In genomic region chr3:184683234-184683633, GRCh38 we compare ENCODE assay signal across 29 cellular contexts.
"Had no signal": no experiment of that assay in that cellular context is flagged by ENCODE, and none has a peak within 500 bp of the region (broad histone marks: within the 10 kb centered on the region; RNA-seq: fewer than 3 reads in every experiment).

No MANE protein-coding gene starts in this region.

- H3K27me3 ChIP-seq: left lung, neural progenitor cell, neutrophil, ovary, tibial nerve, uterus had no signal

- H3K4me1 ChIP-seq: prostate gland had no signal

- ATAC-seq: left colon; left lung; lower lobe of right lung; naive thymus-derived CD8-positive, alpha-beta T cell; right cardiac atrium; sciatic nerve; stimulated activated memory B cell treated with anti-CD40 and anti-IgM and Interleukin-4, amounts not matched to agents 10 μg/mL and 1 μg/mL and 100 μg/mL, for 72 hours; stimulated activated naive CD8-positive, alpha-beta T cell treated with anti-CD3 and anti-CD28 coated beads, Interleukin-15, amount 100 ng/mL, for 72 hours had no signal

- H3K27ac ChIP-seq: left lung, lower lobe of right lung, neural progenitor cell, neutrophil, ovary, prostate gland, tibial nerve, uterus had no signal

- H3K27me3 Mint-ChIP-seq: stimulated activated memory B cell treated with anti-CD40 and anti-IgM and Interleukin-4, amounts not matched to agents 10 μg/mL and 1 μg/mL and 100 μg/mL, for 72 hours; stimulated activated naive CD8-positive, alpha-beta T cell treated with anti-CD3 and anti-CD28 coated beads, Interleukin-15, amount 100 ng/mL, for 72 hours; type B pancreatic cell had no signal

- H3K4me3 ChIP-seq: left lung, lower lobe of right lung, neural progenitor cell, ovary, prostate gland, tibial nerve, uterus had no signal

- H3K4me3 Mint-ChIP-seq: immature natural killer cell; naive thymus-derived CD8-positive, alpha-beta T cell; nephron progenitor cell; neural progenitor cell; stimulated activated memory B cell treated with anti-CD40 and anti-IgM and Interleukin-4, amounts not matched to agents 10 μg/mL and 1 μg/mL and 100 μg/mL, for 72 hours; stimulated activated naive CD8-positive, alpha-beta T cell treated with anti-CD3 and anti-CD28 coated beads, Interleukin-15, amount 100 ng/mL, for 72 hours; type B pancreatic cell had no signal

- H3K9me3 ChIP-seq: left lung, lower lobe of right lung, neutrophil, ovary, prostate gland, tibial nerve, uterus had no signal

- H3K9me3 Mint-ChIP-seq: immature natural killer cell; naive thymus-derived CD8-positive, alpha-beta T cell; neural progenitor cell; stimulated activated memory B cell treated with anti-CD40 and anti-IgM and Interleukin-4, amounts not matched to agents 10 μg/mL and 1 μg/mL and 100 μg/mL, for 72 hours; stimulated activated naive CD8-positive, alpha-beta T cell treated with anti-CD3 and anti-CD28 coated beads, Interleukin-15, amount 100 ng/mL, for 72 hours; type B pancreatic cell had no signal

- H3K36me3 ChIP-seq: left lung, lower lobe of right lung, neural progenitor cell, neutrophil, ovary, prostate gland, tibial nerve, uterus had no signal

- H3K36me3 Mint-ChIP-seq: immature natural killer cell; naive thymus-derived CD8-positive, alpha-beta T cell; neural progenitor cell; stimulated activated memory B cell treated with anti-CD40 and anti-IgM and Interleukin-4, amounts not matched to agents 10 μg/mL and 1 μg/mL and 100 μg/mL, for 72 hours; type B pancreatic cell had no signal

- DNase-seq: hypothalamus; immature natural killer cell; left colon; left lung; lower lobe of right lung; mammary epithelial cell; mesenchymal stem cell; naive thymus-derived CD8-positive, alpha-beta T cell; nephron progenitor cell; occipital lobe; retina; small intestine; stimulated activated CD4-positive, alpha-beta T cell treated with anti-CD3 and anti-CD28 coated beads, Interleukin-1b, Interleukin-23, amount 100 ng/mL, for 48 hours; stimulated activated CD4-positive, alpha-beta T cell treated with anti-CD3 and anti-CD28 coated beads, Interleukin-2, amount 100 ng/mL, for 48 hours; stimulated activated CD4-positive, alpha-beta T cell treated with anti-CD3 and anti-CD28 coated beads, Interleukin-4, amount 100 ng/mL, for 4 hours; stimulated activated CD8-positive, alpha-beta memory T cell treated with anti-CD3 and anti-CD28 coated beads, Interleukin-4, amount 100 ng/mL, for 48 hours; stimulated activated naive CD4-positive, alpha-beta T cell treated with Interleukin-2 at 50 U/mL for 16 hours; stimulated activated naive CD8-positive, alpha-beta T cell treated with anti-CD3 and anti-CD28 coated beads, Interleukin-15, amount 100 ng/mL, for 72 hours; substantia nigra; uterus had no signal

- H3K27ac Mint-ChIP-seq: nephron progenitor cell; neural progenitor cell; stimulated activated memory B cell treated with anti-CD40 and anti-IgM and Interleukin-4, amounts not matched to agents 10 μg/mL and 1 μg/mL and 100 μg/mL, for 72 hours; stimulated activated naive CD8-positive, alpha-beta T cell treated with anti-CD3 and anti-CD28 coated beads, Interleukin-15, amount 100 ng/mL, for 72 hours; type B pancreatic cell had no signal
